ENCODE assay signal across 16 cellular contexts in the genomic region with DNA sequence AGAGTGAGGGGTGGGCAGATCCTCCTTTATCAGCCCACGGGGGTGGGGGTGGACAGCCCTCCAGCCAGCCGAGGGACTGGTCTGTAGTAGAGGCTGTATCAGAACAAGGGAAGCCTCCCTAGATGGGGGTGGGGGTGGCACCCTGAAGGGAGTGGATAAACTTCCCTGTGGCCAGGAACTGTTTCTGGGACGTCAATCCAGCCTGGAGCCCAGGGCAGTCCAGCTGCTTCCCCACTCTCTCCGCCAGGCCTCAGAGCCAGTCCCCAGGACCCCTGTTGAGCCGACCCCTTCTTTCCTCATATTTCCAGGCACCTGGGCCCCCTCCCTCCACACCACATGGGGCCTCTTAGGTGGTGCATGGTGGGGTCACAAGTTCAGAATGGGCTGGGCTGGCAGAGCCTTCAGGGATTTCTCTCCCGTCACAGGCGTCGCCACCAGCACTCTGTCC. TPM values are rescaled to one million over a fixed set of nuclear protein-coding genes. Genes with fewer than 3 reads are reported as not detected.
"Had no signal": no experiment of that assay in that cellular context is flagged by ENCODE, and none has a peak within 500 bp of the region (broad histone marks: within the 10 kb centered on the region; RNA-seq: fewer than 3 reads in every experiment).

No MANE protein-coding gene starts in this region.

- H3K4me3 Mint-ChIP-seq: activated CD4-positive, alpha-beta memory T cell treated with anti-CD3 and anti-CD28 coated beads, Interleukin-2, amount 10 ng/mL, durations not matched to agents 7 days and 5 days; activated naive CD8-positive, alpha-beta T cell; stimulated activated memory B cell treated with anti-CD40 and anti-IgM and Interleukin-4, amounts not matched to agents 10 μg/mL and 1 μg/mL and 100 μg/mL, for 72 hours had no signal

- H3K27ac Mint-ChIP-seq: activated CD4-positive, alpha-beta memory T cell treated with anti-CD3 and anti-CD28 coated beads, Interleukin-2, amount 10 ng/mL, durations not matched to agents 7 days and 5 days; activated naive CD8-positive, alpha-beta T cell; naive B cell; neural progenitor cell had no signal

- ATAC-seq: gastrocnemius medialis, heart left ventricle, left colon, pancreas had no signal

- H3K27me3 ChIP-seq: pancreas had no signal

- H2AFZ ChIP-seq: neural progenitor cell had no signal

- H3K9me3 Mint-ChIP-seq: activated CD4-positive, alpha-beta memory T cell treated with anti-CD3 and anti-CD28 coated beads, Interleukin-2, amount 10 ng/mL, durations not matched to agents 7 days and 5 days; naive B cell; neural progenitor cell; stimulated activated memory B cell treated with anti-CD40 and anti-IgM and Interleukin-4, amounts not matched to agents 10 μg/mL and 1 μg/mL and 100 μg/mL, for 72 hours had no signal

- H3K36me3 Mint-ChIP-seq: activated naive CD8-positive, alpha-beta T cell; naive B cell; neural progenitor cell had no signal

- H3K9me3 ChIP-seq: gastrocnemius medialis, heart left ventricle, pancreas had no signal

- H3K4me1 Mint-ChIP-seq: activated CD4-positive, alpha-beta memory T cell treated with anti-CD3 and anti-CD28 coated beads, Interleukin-2, amount 10 ng/mL, durations not matched to agents 7 days and 5 days had no signal

- H3K27ac ChIP-seq: dorsolateral prefrontal cortex, gastrocnemius medialis, neural progenitor cell, pancreas had no signal

- DNase-seq: activated CD4-positive, alpha-beta memory T cell treated with anti-CD3 and anti-CD28 coated beads, Interleukin-2, amount 10 ng/mL, durations not matched to agents 7 days and 5 days; activated CD4-positive, alpha-beta T cell treated with anti-CD3 and anti-CD28 coated beads for 4 hours; activated gamma-delta T cell treated with Interleukin-2 at 50 U/mL for 16 hours; amniotic stem cell; erythroblast; gastrocnemius medialis; naive B cell; stimulated activated CD4-positive, alpha-beta T cell treated with anti-CD3 and anti-CD28 coated beads, Interleukin-2, amount 100 ng/mL, for 48 hours had no signal

- H3K4me3 ChIP-seq: neural progenitor cell, pancreas had no signal

- H3K36me3 ChIP-seq: gastrocnemius medialis, heart left ventricle, neural progenitor cell, pancreas had no signal

- H3K9ac ChIP-seq: neural progenitor cell had no signal

- H3K4me1 ChIP-seq: pancreas had no signal

RNA-seq across cellular contexts. Expression of gene PLD4, which starts 6.7 kb away (rescaled TPM):
- total RNA-seq: activated CD4-positive, alpha-beta memory T cell treated with anti-CD3 and anti-CD28 coated beads, Interleukin-2, amount 10 ng/mL, durations not matched to agents 7 days and 5 days; gastrocnemius medialis; lung microvascular endothelial cell had no signal

RNA-seq across cellular contexts. Expression of gene AHNAK2, which starts 46.8 kb away (rescaled TPM):
- total RNA-seq: activated CD4-positive, alpha-beta memory T cell treated with anti-CD3 and anti-CD28 coated beads, Interleukin-2, amount 10 ng/mL, durations not matched to agents 7 days and 5 days had no signal
